In genomic region chr22:50601669-50602337, GRCh38 we compare ENCODE assay signal across 14 cellular contexts. TPM values are rescaled to one million over a fixed set of nuclear protein-coding genes. Genes with fewer than 3 reads are reported as not detected.
DNase-seq lines count a peak whose midpoint lies in the region; ATAC-seq, FAIRE-seq and TF ChIP-seq lines count a peak whose summit lies in the region.
"Had no signal": no experiment of that assay in that cellular context is flagged by ENCODE, and none has a peak within 500 bp of the region (broad histone marks: within the 10 kb centered on the region; RNA-seq: fewer than 3 reads in every experiment).

No MANE protein-coding gene starts in this region.

- H3K27me3 ChIP-seq in CD8-positive, alpha-beta T cell (ENCODE audit: insufficient read depth, low read length), result peaks cover 13% of the 10 kb centered on the region
- H3K27me3 ChIP-seq in GM23248 (replicated peaks; ENCODE audit: insufficient read depth), result peaks cover 9% of the 10 kb centered on the region

- no peaks in the 10 kb centered on the region for H3K79me2 ChIP-seq in GM23248 (ENCODE audit: insufficient read depth)

- WGBS in GM23248 (ENCODE audit: low coverage in 1 of 2, low lambda C conversion rate in 2 of 2, missing lambda C conversion rate in 2 of 2), 2 experiments, result 39 to 46% methylated on average over 12 of the region's 12 CpGs

- no peaks in the 10 kb centered on the region for H3K36me3 ChIP-seq in CD8-positive, alpha-beta T cell (ENCODE audit: insufficient read depth, low read length)
- no peaks in the 10 kb centered on the region for H3K36me3 ChIP-seq in GM23248 (ENCODE audit: low read depth)

- no peak for FAIRE-seq in HTR-8/SVneo (lab: Jason Lieb, UNC)
- FAIRE-seq: endometrium had no signal

- TF ChIP-seq CTCF in CD8-positive, alpha-beta T cell (IDR thresholded peaks at IDR 0.05), result no peak

- no peaks in the 10 kb centered on the region for H3K4me1 ChIP-seq in CD8-positive, alpha-beta T cell (ENCODE audit: insufficient read depth, low read length)
- no peaks in the 10 kb centered on the region for H3K4me1 ChIP-seq in GM23248 (ENCODE audit: insufficient read depth)
- H3K4me1 ChIP-seq: psoas muscle had no signal

- CTCF ChIA-PET in CD8-positive, alpha-beta T cell (lab: Charles Lee), result interaction anchor here (0.8 to 1.2 kb wide), 2 partner anchors 9 to 39 kb away, joined by 3 to 4 read pairs; partner anchors contain the start of gene SYCE3

- H3K36me3 Mint-ChIP-seq in CD8-positive, alpha-beta T cell, result peaks cover 3% of the 10 kb centered on the region
- H3K36me3 Mint-ChIP-seq in activated T-helper 1 cell treated with anti-CD3 and anti-CD28 coated beads, Interleukin-12 subunit alpha, Interleukin-12 subunit beta, Interleukin-2, Interleukin-4 antibody, amounts not matched to agents 30 ng/mL and 10 ng/mL and 1 ng/mL, durations not matched to agents 14 hours and 24 hours and 36 hours (ENCODE audit: low read depth), result peaks cover 4% of the 10 kb centered on the region
- no peaks in the 10 kb centered on the region for H3K36me3 Mint-ChIP-seq in natural killer cell treated with Interleukin-12 subunit alpha and Interleukin-12 subunit beta and Interleukin-15 and Interleukin-18, amount 100 ng/mL, for 72 hours

- no peak overlapping the region for H3K4me3 ChIP-seq in CD8-positive, alpha-beta T cell (ENCODE audit: low read depth, low read length)
- no peak overlapping the region for H3K4me3 ChIP-seq in GM23248

- in situ Hi-C loops in GM23248 (cut with MboI), result no loop called here

- H3K4me3 Mint-ChIP-seq in CD8-positive, alpha-beta T cell, result peak overlapping the region; percentile 67
- H3K4me3 Mint-ChIP-seq in activated T-helper 1 cell treated with anti-CD3 and anti-CD28 coated beads, Interleukin-12 subunit alpha, Interleukin-12 subunit beta, Interleukin-2, Interleukin-4 antibody, amounts not matched to agents 30 ng/mL and 10 ng/mL and 1 ng/mL, durations not matched to agents 14 hours and 24 hours and 36 hours, result peak overlapping the region; percentile 52
- H3K4me3 Mint-ChIP-seq in natural killer cell treated with Interleukin-12 subunit alpha and Interleukin-12 subunit beta and Interleukin-15 and Interleukin-18, amount 100 ng/mL, for 72 hours, result peak overlapping the region; percentile 72

- no peak overlapping the region for H3K4me2 ChIP-seq in GM23248 (ENCODE audit: unreplicated experiment)

- no peaks in the 10 kb centered on the region for H3K9me2 ChIP-seq in GM23248 (ENCODE audit: insufficient read depth)

- H3K9me3 Mint-ChIP-seq in CD8-positive, alpha-beta T cell, result no peaks in the 10 kb centered on the region
- H3K9me3 Mint-ChIP-seq in activated T-helper 1 cell treated with anti-CD3 and anti-CD28 coated beads, Interleukin-12 subunit alpha, Interleukin-12 subunit beta, Interleukin-2, Interleukin-4 antibody, amounts not matched to agents 30 ng/mL and 10 ng/mL and 1 ng/mL, durations not matched to agents 14 hours and 24 hours and 36 hours, result no peaks in the 10 kb centered on the region
- no peaks in the 10 kb centered on the region for H3K9me3 Mint-ChIP-seq in natural killer cell treated with Interleukin-12 subunit alpha and Interleukin-12 subunit beta and Interleukin-15 and Interleukin-18, amount 100 ng/mL, for 72 hours

- H3K27me3 Mint-ChIP-seq in CD8-positive, alpha-beta T cell (ENCODE audit: low read depth), result peaks cover 36% of the 10 kb centered on the region
- H3K27me3 Mint-ChIP-seq in activated T-helper 1 cell treated with anti-CD3 and anti-CD28 coated beads, Interleukin-12 subunit alpha, Interleukin-12 subunit beta, Interleukin-2, Interleukin-4 antibody, amounts not matched to agents 30 ng/mL and 10 ng/mL and 1 ng/mL, durations not matched to agents 14 hours and 24 hours and 36 hours (ENCODE audit: insufficient read depth), result peaks cover 40% of the 10 kb centered on the region
- peaks cover 20 to 26% of the 10 kb centered on the region in 2 donors for H3K27me3 Mint-ChIP-seq in natural killer cell treated with Interleukin-12 subunit alpha and Interleukin-12 subunit beta and Interleukin-15 and Interleukin-18, amount 100 ng/mL, for 72 hours

- H3F3A ChIP-seq in GM23248 (ENCODE audit: insufficient read depth), result no peaks in the 10 kb centered on the region

- H2AFZ ChIP-seq in GM23248, result no peak overlapping the region

- H3K9ac ChIP-seq in GM23248, result no peak overlapping the region

- no peak overlapping the region for H3K27ac ChIP-seq in CD8-positive, alpha-beta T cell (ENCODE audit: low read depth, low read length)
- no peak overlapping the region for H3K27ac ChIP-seq in GM23248
- H3K27ac ChIP-seq: psoas muscle had no signal

- intact Hi-C loops in CD8-positive, alpha-beta T cell (cut with DNase I, micrococcal nuclease), result loop anchor here in 1 of 2 experiments (2.0 kb wide), 1 partner anchor 39 kb away; the partner anchor contains the start of gene SYCE3
- intact Hi-C loops in activated T-helper 1 cell treated with anti-CD3 and anti-CD28 coated beads, Interleukin-12 subunit alpha, Interleukin-12 subunit beta, Interleukin-2, Interleukin-4 antibody, amounts not matched to agents 30 ng/mL and 10 ng/mL and 1 ng/mL, durations not matched to agents 14 hours and 24 hours and 36 hours (cut with micrococcal nuclease), result no loop called here

- POLR2A ChIA-PET in CD8-positive, alpha-beta T cell (lab: Charles Lee), result no interaction called here

- peaks cover 13% of the 10 kb centered on the region for H3K4me1 Mint-ChIP-seq in CD8-positive, alpha-beta T cell (ENCODE audit: low read depth)
- H3K4me1 Mint-ChIP-seq in activated T-helper 1 cell treated with anti-CD3 and anti-CD28 coated beads, Interleukin-12 subunit alpha, Interleukin-12 subunit beta, Interleukin-2, Interleukin-4 antibody, amounts not matched to agents 30 ng/mL and 10 ng/mL and 1 ng/mL, durations not matched to agents 14 hours and 24 hours and 36 hours (ENCODE audit: low read depth), result no peaks in the 10 kb centered on the region
- H3K4me1 Mint-ChIP-seq in natural killer cell treated with Interleukin-12 subunit alpha and Interleukin-12 subunit beta and Interleukin-15 and Interleukin-18, amount 100 ng/mL, for 72 hours (ENCODE audit: low read depth in 2 of 2), result peaks cover 5% of the 10 kb centered on the region in 2 donors

- no peak for ATAC-seq in CD8-positive, alpha-beta T cell
- ATAC-seq in natural killer cell treated with Interleukin-12 subunit alpha and Interleukin-12 subunit beta and Interleukin-15 and Interleukin-18, amount 100 ng/mL, for 72 hours, result no peak
- ATAC-seq in GM19324 (IDR thresholded peaks at IDR 0.05; ENCODE audit: low FRiP score, unreplicated experiment) (no peak), HG03378 (IDR thresholded peaks at IDR 0.05; ENCODE audit: unreplicated experiment) (no peak)
- ATAC-seq: activated CD4-positive, CD25-positive, alpha-beta regulatory T cell treated with anti-CD3 and anti-CD28 coated beads, Interleukin-2, amount 50 U/mL, for 24 hours; psoas muscle had no signal

- DNase-seq in CD8-positive, alpha-beta T cell, result peak in 1 of 7 experiments; percentile 2
- DNase-seq in GM23248, result peak; percentile 35
- DNase-seq in activated T-helper 1 cell treated with anti-CD3 and anti-CD28 coated beads, Interleukin-12 subunit alpha, Interleukin-12 subunit beta, Interleukin-2, Interleukin-4 antibody, amounts not matched to agents 30 ng/mL and 10 ng/mL and 1 ng/mL, durations not matched to agents 14 hours and 24 hours and 36 hours (ENCODE audit: low spot score), result no peak
- DNase-seq in natural killer cell treated with Interleukin-12 subunit alpha and Interleukin-12 subunit beta and Interleukin-15 and Interleukin-18, amount 100 ng/mL, for 72 hours (ENCODE audit: low spot score), result no peak
- no peak for DNase-seq in HTR-8/SVneo (ENCODE audit: insufficient read length, low spot score)
- DNase-seq: amygdala; NCI-H446 treated with DMSO at 0.1 percent for 48 hours; psoas muscle; SHP77 treated with DMSO at 0.1 percent for 48 hours; stimulated activated CD4-positive, alpha-beta T cell treated with anti-CD3 and anti-CD28 coated beads, Interleukin-4, amount 100 ng/mL, for 1 hour had no signal

- H3K9me3 ChIP-seq in CD8-positive, alpha-beta T cell (ENCODE audit: low read length), result no peaks in the 10 kb centered on the region
- no peaks in the 10 kb centered on the region for H3K9me3 ChIP-seq in GM23248 (ENCODE audit: low read depth)
- H3K9me3 ChIP-seq: psoas muscle had no signal

- no peaks in the 10 kb centered on the region for H4K20me1 ChIP-seq in GM23248 (ENCODE audit: insufficient read depth)

- no peak overlapping the region for H3K27ac Mint-ChIP-seq in CD8-positive, alpha-beta T cell
- H3K27ac Mint-ChIP-seq in activated T-helper 1 cell treated with anti-CD3 and anti-CD28 coated beads, Interleukin-12 subunit alpha, Interleukin-12 subunit beta, Interleukin-2, Interleukin-4 antibody, amounts not matched to agents 30 ng/mL and 10 ng/mL and 1 ng/mL, durations not matched to agents 14 hours and 24 hours and 36 hours, result no peak overlapping the region
- no peak overlapping the region for H3K27ac Mint-ChIP-seq in natural killer cell treated with Interleukin-12 subunit alpha and Interleukin-12 subunit beta and Interleukin-15 and Interleukin-18, amount 100 ng/mL, for 72 hours

RNA-seq across cellular contexts. Expression of gene MAPK8IP2, which starts 1.2 kb away (rescaled TPM):
- under 1 TPM; 0.16 to 0.42 TPM for total RNA-seq in CD8-positive, alpha-beta T cell
- 0.38 TPM in 1 of 2 replicates, not detected in the other for total RNA-seq in GM23248 (2014; rRNA removed; shearing (Covaris generic))
- polyA plus RNA-seq in GM23248 (2016; fragmentation: Nextera tagmentation; extraction: Ambion mirVana), result 0.06 and 0.09 TPM in 2 replicates
- total RNA-seq in activated T-helper 1 cell treated with anti-CD3 and anti-CD28 coated beads, Interleukin-12 subunit alpha, Interleukin-12 subunit beta, Interleukin-2, Interleukin-4 antibody, amounts not matched to agents 30 ng/mL and 10 ng/mL and 1 ng/mL, durations not matched to agents 14 hours and 24 hours and 36 hours, result 0.08 and 0.17 TPM in 2 replicates
- under 1 TPM; 0.08 to 0.21 TPM for total RNA-seq in natural killer cell treated with Interleukin-12 subunit alpha and Interleukin-12 subunit beta and Interleukin-15 and Interleukin-18, amount 100 ng/mL, for 72 hours

RNA-seq across cellular contexts. Expression of gene CHKB, which starts 19.2 kb away (rescaled TPM):
- total RNA-seq in CD8-positive, alpha-beta T cell, result 100 to 1,000 TPM; 112 to 115 TPM
- 38.7 and 41.3 TPM in 2 replicates for total RNA-seq in GM23248 (2014; rRNA removed; shearing (Covaris generic))
- 30.7 and 41.7 TPM in 2 replicates for polyA plus RNA-seq in GM23248 (2016; fragmentation: Nextera tagmentation; extraction: Ambion mirVana)
- 81.0 and 88.7 TPM in 2 replicates for total RNA-seq in activated T-helper 1 cell treated with anti-CD3 and anti-CD28 coated beads, Interleukin-12 subunit alpha, Interleukin-12 subunit beta, Interleukin-2, Interleukin-4 antibody, amounts not matched to agents 30 ng/mL and 10 ng/mL and 1 ng/mL, durations not matched to agents 14 hours and 24 hours and 36 hours
- total RNA-seq in natural killer cell treated with Interleukin-12 subunit alpha and Interleukin-12 subunit beta and Interleukin-15 and Interleukin-18, amount 100 ng/mL, for 72 hours, result 100 to 1,000 TPM; 120 to 130 TPM

RNA-seq across cellular contexts. Expression of gene CPT1B, which starts 23.6 kb away (rescaled TPM):
- 10 to 100 TPM; 42.4 to 46.0 TPM for total RNA-seq in CD8-positive, alpha-beta T cell
- total RNA-seq in GM23248 (2014; rRNA removed; shearing (Covaris generic)), result 1.6 and 2.9 TPM in 2 replicates
- polyA plus RNA-seq in GM23248 (2016; fragmentation: Nextera tagmentation; extraction: Ambion mirVana), result 1.0 and 1.3 TPM in 2 replicates
- total RNA-seq in activated T-helper 1 cell treated with anti-CD3 and anti-CD28 coated beads, Interleukin-12 subunit alpha, Interleukin-12 subunit beta, Interleukin-2, Interleukin-4 antibody, amounts not matched to agents 30 ng/mL and 10 ng/mL and 1 ng/mL, durations not matched to agents 14 hours and 24 hours and 36 hours, result 65.6 and 68.2 TPM in 2 replicates
- 100 to 1,000 TPM in 1 of 2 donors, 10 to 100 TPM in 1; 40.3 to 102 TPM for total RNA-seq in natural killer cell treated with Interleukin-12 subunit alpha and Interleukin-12 subunit beta and Interleukin-15 and Interleukin-18, amount 100 ng/mL, for 72 hours

RNA-seq across cellular contexts. Expression of gene ARSA, which starts 26.1 kb away (rescaled TPM):
- 10 to 100 TPM; 37.1 to 43.4 TPM for total RNA-seq in CD8-positive, alpha-beta T cell
- 59.6 and 59.7 TPM in 2 replicates for total RNA-seq in GM23248 (2014; rRNA removed; shearing (Covaris generic))
- polyA plus RNA-seq in GM23248 (2016; fragmentation: Nextera tagmentation; extraction: Ambion mirVana), result 31.7 and 32.9 TPM in 2 replicates
- 26.2 and 27.3 TPM in 2 replicates for total RNA-seq in activated T-helper 1 cell treated with anti-CD3 and anti-CD28 coated beads, Interleukin-12 subunit alpha, Interleukin-12 subunit beta, Interleukin-2, Interleukin-4 antibody, amounts not matched to agents 30 ng/mL and 10 ng/mL and 1 ng/mL, durations not matched to agents 14 hours and 24 hours and 36 hours
- total RNA-seq in natural killer cell treated with Interleukin-12 subunit alpha and Interleukin-12 subunit beta and Interleukin-15 and Interleukin-18, amount 100 ng/mL, for 72 hours, result 10 to 100 TPM; 35.7 to 38.9 TPM

RNA-seq across cellular contexts. Expression of gene SYCE3, which starts 39.1 kb away (rescaled TPM):
- not detected for total RNA-seq in CD8-positive, alpha-beta T cell
- not detected in 2 replicates for total RNA-seq in GM23248 (2014; rRNA removed; shearing (Covaris generic))
- 0.49 and 0.80 TPM in 2 replicates for polyA plus RNA-seq in GM23248 (2016; fragmentation: Nextera tagmentation; extraction: Ambion mirVana)
- total RNA-seq in activated T-helper 1 cell treated with anti-CD3 and anti-CD28 coated beads, Interleukin-12 subunit alpha, Interleukin-12 subunit beta, Interleukin-2, Interleukin-4 antibody, amounts not matched to agents 30 ng/mL and 10 ng/mL and 1 ng/mL, durations not matched to agents 14 hours and 24 hours and 36 hours, result 0.83 TPM in 1 of 2 replicates, not detected in the other
- total RNA-seq in natural killer cell treated with Interleukin-12 subunit alpha and Interleukin-12 subunit beta and Interleukin-15 and Interleukin-18, amount 100 ng/mL, for 72 hours, result not detected
- total RNA-seq: psoas muscle had no signal
- polyA plus RNA-seq: psoas muscle had no signal

Comparison
In these comparisons a context has a peak if more than half of its experiments do, and no peak if none do; other contexts are left out.
1. RNA of gene CPT1B, which starts 23.6 kb away (total RNA-seq): 40.3 to 102 TPM in natural killer cell treated with Interleukin-12 subunit alpha and Interleukin-12 subunit beta and Interleukin-15 and Interleukin-18, amount 100 ng/mL, for 72 hours, 65.6 to 68.2 TPM in activated T-helper 1 cell treated with anti-CD3 and anti-CD28 coated beads, Interleukin-12 subunit alpha, Interleukin-12 subunit beta, Interleukin-2, Interleukin-4 antibody, amounts not matched to agents 30 ng/mL and 10 ng/mL and 1 ng/mL, durations not matched to agents 14 hours and 24 hours and 36 hours and 42.4 to 46.0 TPM in CD8-positive, alpha-beta T cell; 1.6 to 2.9 TPM in GM23248; every median in the first group is over 10 times any median in the second.
2. Peak in every context shown above with its lines, with median percentiles within 50 percentile points of each other: H3K4me3 Mint-ChIP-seq.